ENCODE assay signal across 6 cellular contexts in the genomic region with DNA sequence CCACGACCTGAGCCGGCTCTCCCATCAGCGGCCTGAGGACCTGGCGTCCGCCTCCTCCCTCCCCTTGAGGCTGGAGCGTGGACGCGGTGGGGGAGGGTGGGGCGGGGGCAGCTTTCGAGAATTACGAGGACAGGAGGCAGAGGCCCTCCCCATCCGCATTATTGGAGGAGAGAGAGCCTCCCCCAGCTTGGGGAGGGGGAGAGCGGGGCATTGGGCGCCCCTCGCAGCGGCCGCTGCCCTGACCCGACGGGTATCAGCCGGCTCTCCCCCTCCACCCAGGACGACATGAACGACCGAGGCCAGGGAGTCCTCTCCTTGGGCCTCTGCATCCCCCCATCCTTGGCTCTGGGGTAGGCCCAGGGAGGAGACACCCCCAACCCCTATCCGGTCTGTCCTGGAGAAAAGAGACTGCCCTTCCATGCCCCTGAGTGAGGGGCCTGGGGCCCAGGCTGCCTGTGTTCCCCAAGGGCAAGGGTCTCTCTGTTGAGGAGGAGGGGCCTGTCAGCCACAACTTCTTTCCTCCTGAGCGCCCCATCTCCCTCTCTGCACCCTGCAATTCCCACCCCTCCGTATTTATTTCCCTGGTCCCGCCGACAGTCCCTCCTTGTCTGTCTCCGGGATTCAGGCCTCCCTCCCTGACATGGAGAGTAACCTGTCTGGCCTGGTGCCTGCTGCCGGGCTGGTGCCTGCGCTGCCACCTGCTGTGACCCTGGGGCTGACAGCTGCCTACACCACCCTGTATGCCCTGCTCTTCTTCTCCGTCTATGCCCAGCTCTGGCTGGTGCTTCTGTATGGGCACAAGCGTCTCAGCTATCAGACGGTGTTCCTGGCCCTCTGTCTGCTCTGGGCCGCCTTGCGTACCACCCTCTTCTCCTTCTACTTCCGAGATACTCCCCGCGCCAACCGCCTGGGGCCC. TPM values are rescaled to one million over a fixed set of nuclear protein-coding genes. Genes with fewer than 3 reads are reported as not detected.
DNase-seq lines count a peak whose midpoint lies in the region; ATAC-seq, FAIRE-seq and TF ChIP-seq lines count a peak whose summit lies in the region.

No MANE protein-coding gene starts in this region.

- WGBS in pancreas, 2 donors, result 17 to 23% methylated on average over 29 to 40 of the region's 40 CpGs

- no peak for FAIRE-seq in pancreas (lab: Jason Lieb, UNC)

- H3K27me3 ChIP-seq in pancreas, result no peaks in the 10 kb centered on the region

- H3K4me1 ChIP-seq in pancreas, result peaks cover 13 to 14% (median 14%) of the 10 kb centered on the region in 3 donors

- DNase-seq in DMS79 (lab: John Stamatoyannopoulos, UW), result peak; percentile 17
- peak; percentile 47 for DNase-seq in NCI-H146 (lab: John Stamatoyannopoulos, UW)
- DNase-seq in choroid plexus epithelial cell (ENCODE audit: low read depth), result no peak
- peak; percentile 64 to 91 (median 74) for DNase-seq in pancreas

- ATAC-seq in pancreas (peak; percentile 28 to 41 (median 34)), HG03097 (IDR thresholded peaks at IDR 0.05; ENCODE audit: low FRiP score, unreplicated experiment) (no peak)
- ATAC-seq in activated CD4-positive, CD25-positive, alpha-beta regulatory T cell treated with anti-CD3 and anti-CD28 coated beads, Interleukin-2, amount 50 U/mL, for 24 hours, result no peak

- H3K9me3 ChIP-seq in pancreas, result no peaks in the 10 kb centered on the region

- H3K27ac ChIP-seq in pancreas, result peak overlapping the region; percentile 80 to 92 (median 88)

- H3K4me3 ChIP-seq in choroid plexus epithelial cell (ENCODE audit: low read depth, low read length) (peak overlapping the region; percentile 83), pancreas (peak overlapping the region; percentile 53 to 91 (median 80))

- TF ChIP-seq CTCF in choroid plexus epithelial cell (conservative IDR thresholded peaks at IDR 0.05; ENCODE audit: low read depth, low read length) (no peak), pancreas (IDR thresholded peaks at IDR 0.05) (no peak)

- H3K36me3 ChIP-seq in pancreas, result no peaks in the 10 kb centered on the region

- intact Hi-C loops in pancreas (cut with DNase I), result no loop called here

RNA-seq across cellular contexts. Expression of a gene that starts 0.5 kb away (rescaled TPM):
- 10 to 100 TPM in 4 of 6 donors, 1 to 10 TPM in 2; 7.1 to 27.9 (median 11.1) TPM for total RNA-seq in pancreas
- 10 to 100 TPM; 18.5 to 19.3 TPM for polyA plus RNA-seq in pancreas

RNA-seq across cellular contexts. Expression of a gene that starts 1.7 kb away (rescaled TPM):
- 10 to 100 TPM; 21.5 to 28.2 (median 23.6) TPM for total RNA-seq in pancreas
- 10 to 100 TPM; 48.6 to 66.3 TPM for polyA plus RNA-seq in pancreas

RNA-seq across cellular contexts. Expression of a gene that starts 5.0 kb away (rescaled TPM):
- total RNA-seq in pancreas, result not detected
- not detected for polyA plus RNA-seq in pancreas

RNA-seq across cellular contexts. Expression of a gene that starts 14.0 kb away (rescaled TPM):
- under 1 TPM in 1 of 6 donors, not detected in 5; 0.51 TPM for total RNA-seq in pancreas
- polyA plus RNA-seq in pancreas, result 1 to 10 TPM in 1 of 2 donors, under 1 TPM in 1; 0.27 to 1.5 TPM

RNA-seq across cellular contexts. Expression of a gene that starts 19.2 kb away (rescaled TPM):
- total RNA-seq in pancreas, result 10 to 100 TPM; 28.0 to 50.7 (median 37.9) TPM
- 10 to 100 TPM; 61.0 to 62.3 TPM for polyA plus RNA-seq in pancreas

Comparison
In these comparisons a context has a peak if more than half of its experiments do, and no peak if none do; other contexts are left out.
1. ATAC-seq: peak in pancreas (4 of 4); none in HG03097 (single experiment) and activated CD4-positive, CD25-positive, alpha-beta regulatory T cell treated with anti-CD3 and anti-CD28 coated beads, Interleukin-2, amount 50 U/mL, for 24 hours (0 of 2).